ENCODE assay signal across 8 cellular contexts in the genomic region with DNA sequence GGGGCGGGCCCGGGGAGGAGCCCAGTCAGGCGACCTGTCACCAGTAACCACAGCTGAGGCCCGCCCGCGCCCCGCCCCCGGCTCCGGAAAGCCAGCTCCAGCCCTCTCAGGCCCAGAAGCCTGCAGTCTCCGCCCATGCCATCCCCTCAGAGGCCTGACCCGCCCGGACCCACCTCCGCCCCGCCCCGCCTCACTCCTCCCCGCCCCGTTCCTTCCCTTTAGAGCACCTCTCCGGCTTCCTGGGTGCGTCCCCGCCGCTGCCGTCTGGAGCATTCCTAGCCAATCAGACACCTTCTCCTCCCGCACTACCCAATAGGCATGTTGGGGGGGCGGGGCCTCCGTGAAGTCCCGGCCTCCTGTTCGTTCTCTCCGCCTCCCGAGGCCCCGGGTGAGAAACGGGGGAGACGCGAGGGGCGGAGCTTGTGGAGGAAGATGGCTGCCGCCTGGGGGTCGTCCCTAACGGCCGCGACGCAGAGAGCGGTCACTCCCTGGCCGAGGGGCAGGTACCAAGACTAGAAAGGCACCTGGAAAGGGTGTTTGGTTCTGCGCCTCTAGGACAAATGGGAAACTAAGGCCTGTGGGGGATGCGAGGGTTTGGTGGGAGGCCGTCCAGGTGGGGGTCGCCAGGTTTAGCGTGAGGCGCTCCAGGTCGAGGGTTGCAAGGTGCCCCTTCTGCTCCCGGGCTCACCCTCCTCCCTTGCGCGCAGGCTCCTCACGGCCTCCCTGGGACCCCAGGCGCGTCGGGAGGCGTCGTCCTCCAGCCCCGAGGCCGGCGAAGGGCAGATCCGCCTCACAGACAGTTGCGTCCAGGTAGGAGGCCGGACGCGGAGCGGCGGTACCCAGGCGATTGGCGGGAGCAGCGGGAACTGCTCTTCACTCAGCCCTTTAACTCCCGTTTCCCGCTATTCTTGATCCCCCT. TPM values are rescaled to one million over a fixed set of nuclear protein-coding genes. Genes with fewer than 3 reads are reported as not detected.
DNase-seq lines count a peak whose midpoint lies in the region; ATAC-seq and TF ChIP-seq lines count a peak whose summit lies in the region.

A gene with protein sequence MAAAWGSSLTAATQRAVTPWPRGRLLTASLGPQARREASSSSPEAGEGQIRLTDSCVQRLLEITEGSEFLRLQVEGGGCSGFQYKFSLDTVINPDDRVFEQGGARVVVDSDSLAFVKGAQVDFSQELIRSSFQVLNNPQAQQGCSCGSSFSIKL (plus strand): TSS at position 423 of the 919 bp plus-strand sequence. CDS start 10 bp downstream, at position 433.

- peaks cover 38% of the 10 kb centered on the region for H3K4me1 Mint-ChIP-seq in CD14-positive monocyte

- no peaks in the 10 kb centered on the region for H3K36me3 ChIP-seq in right lobe of liver

- H3K4me3 Mint-ChIP-seq in CD14-positive monocyte, result peak within 1 kb of the TSS; percentile 84 to 92

- WGBS in right lobe of liver (ENCODE audit: insufficient coverage, low coverage, low lambda C conversion rate, missing lambda C conversion rate), result 0% methylated on average over 28 of the region's 73 CpGs

- TF ChIP-seq POLR2A in right lobe of liver (IDR thresholded peaks at IDR 0.05), result peak; percentile 9

- H3K27me3 Mint-ChIP-seq in CD14-positive monocyte (ENCODE audit: low read depth in 3 of 3), result no peaks in the 10 kb centered on the region

- no peaks in the 10 kb centered on the region for H3K9me3 Mint-ChIP-seq in CD14-positive monocyte

- TF ChIP-seq CTCF in CD14-positive monocyte (IDR thresholded peaks at IDR 0.05), result no peak
- peak in 25 of 56 donors; percentile 4 to 47 (median 18) for TF ChIP-seq CTCF in dorsolateral prefrontal cortex (IDR thresholded peaks at IDR 0.05 in 54 of 56, conservative IDR thresholded peaks at IDR 0.05 in 2 of 56; ENCODE audit: low read depth in 1 of 56, partially characterized antibody in 56 of 56)
- no peak for TF ChIP-seq CTCF in right lobe of liver (IDR thresholded peaks at IDR 0.05)

- H3K4me3 ChIP-seq in dorsolateral prefrontal cortex (peak within 1 kb of the TSS; percentile 74 to 100 (median 94)), right lobe of liver (peak within 1 kb of the TSS; percentile 88 to 97 (median 95))

- H3K27ac Mint-ChIP-seq in CD14-positive monocyte, result peak within 1 kb of the TSS in 6 of 7 donors; percentile 87 to 94 (median 92)

- peaks cover 0 to 6% (median 3%) of the 10 kb centered on the region in 4 donors for H3K4me1 ChIP-seq in right lobe of liver

- H3K27ac ChIP-seq in dorsolateral prefrontal cortex, result peak within 1 kb of the TSS; percentile 61 to 96 (median 87)
- peak within 1 kb of the TSS; percentile 83 to 93 (median 86) for H3K27ac ChIP-seq in right lobe of liver

- peak; percentile 89 for ATAC-seq in GM19397 (IDR thresholded peaks at IDR 0.05; ENCODE audit: unreplicated experiment)
- ATAC-seq in HG03571 (IDR thresholded peaks at IDR 0.05; ENCODE audit: unreplicated experiment), result peak; percentile 89
- ATAC-seq in right lobe of liver, result peak; percentile 93 to 97 (median 94)

- peaks cover 3 to 12% of the 10 kb centered on the region in 2 donors for H3K36me3 Mint-ChIP-seq in CD14-positive monocyte

- no peaks in the 10 kb centered on the region for H3K9me3 ChIP-seq in right lobe of liver

- intact Hi-C loops in CD14-positive monocyte (cut with micrococcal nuclease) (loop anchor here (2.0 to 5.0 kb wide), 2 partner anchors 123 to 406 kb away; no protein-coding TSS in a partner anchor), dorsolateral prefrontal cortex (cut with DNase I) (loop anchor here (2.0 to 5.0 kb wide), 5 partner anchors 131 to 409 kb away; partner anchors contain the start of genes ABCD4 (in 2 of the 2), YLPM1 (in 2 of the 2), ALDH6A1 (in 1 of the 2) and LIN52 (in 1 of the 2)), right lobe of liver (cut with DNase I) (no loop called here)

- H3K27me3 ChIP-seq in dorsolateral prefrontal cortex, result no peaks in the 10 kb centered on the region
- no peaks in the 10 kb centered on the region for H3K27me3 ChIP-seq in right lobe of liver

- DNase-seq in CD14-positive monocyte (ENCODE audit: low spot score) (peak; percentile 100), NCI-H82 (lab: John Stamatoyannopoulos, UW) (peak; percentile 100), dorsolateral prefrontal cortex (peak; percentile 96 to 100 (median 98)), right lobe of liver (peak; percentile 100)
- peak; percentile 100 for DNase-seq in activated CD4-positive, alpha-beta T cell treated with anti-CD3 and anti-CD28 coated beads, Interleukin-2, amount 50 U/mL, for 48 hours
- DNase-seq in stimulated activated CD4-positive, alpha-beta T cell treated with anti-CD3 and anti-CD28 coated beads, Interleukin-4, amount 100 ng/mL, for 4 hours, result peak; percentile 98 to 100

RNA-seq across cellular contexts. Expression of the gene that starts here (rescaled TPM):
- polyA plus RNA-seq in CD14-positive monocyte, result 10 to 100 TPM; 55.9 to 61.7 TPM
- 10 to 100 TPM; 16.2 to 34.8 (median 23.3) TPM for total RNA-seq in dorsolateral prefrontal cortex
- 10 to 100 TPM in 5 of 6 experiments, 1 to 10 TPM in 1; 7.8 to 16.3 (median 11.4) TPM for total RNA-seq in right lobe of liver

Comparison
In these comparisons a context has a peak if more than half of its experiments do, and no peak if none do; other contexts are left out.
1. Peak in every context shown above with its lines: DNase-seq, ATAC-seq, H3K4me3 ChIP-seq and H3K27ac ChIP-seq.
2. intact Hi-C loops: an anchor here in CD14-positive monocyte (2.0 to 5.0 kb wide) and dorsolateral prefrontal cortex (2.0 to 5.0 kb wide); none called in right lobe of liver.